In genomic region chrX:51902651-51903050, GRCh38 we compare ENCODE assay signal across 2 cellular contexts.
TF ChIP-seq lines count a peak whose summit lies in the region.

No MANE protein-coding gene starts in this region.

TF ChIP-seq in GM12891, 5 proteins besides CTCF, POLR2A, EP300 and RAD21 (continued from another document):
- no peak for TF ChIP-seq POU2F2 (IDR thresholded peaks at IDR 0.05; ENCODE audit: low read depth, low read length)

TF ChIP-seq in HepG2, 621 proteins besides CTCF, POLR2A, EP300 and RAD21:
- no peak for TF ChIP-seq ZNF646 (CRISPR knock-in tag; IDR thresholded peaks at IDR 0.05)
- peak; percentile 52; the same call in 1 of the 2 replicates for TF ChIP-seq RBFOX2 (IDR thresholded peaks at IDR 0.05; ENCODE audit: low read depth, low read length)
- no peak for TF ChIP-seq MAFG (CRISPR knock-in tag; IDR thresholded peaks at IDR 0.05)
- TF ChIP-seq ARID3A (IDR thresholded peaks at IDR 0.05; ENCODE audit: low read depth, low read length), result no peak
- peak in 1 of 2 experiments; percentile 13; a peak in 1 of 4 replicates for TF ChIP-seq ATF4 (CRISPR knock-in tag; IDR thresholded peaks at IDR 0.05)
- no peak for TF ChIP-seq SIX4 (CRISPR knock-in tag; IDR thresholded peaks at IDR 0.05)
- peak; percentile 55 for TF ChIP-seq POLR2AphosphoS5 (IDR thresholded peaks at IDR 0.05; ENCODE audit: low read depth, low read length)
- no peak for TF ChIP-seq HHEX (CRISPR knock-in tag; IDR thresholded peaks at IDR 0.05)
- peak; percentile 28; the same call in 1 of the 2 replicates for TF ChIP-seq POLR2G (IDR thresholded peaks at IDR 0.05; ENCODE audit: low read depth, low read length)
- no peak for TF ChIP-seq ZNF775 (CRISPR knock-in tag; IDR thresholded peaks at IDR 0.05; ENCODE audit: borderline replicate concordance)
- no peak for TF ChIP-seq ZNF644 (CRISPR knock-in tag; IDR thresholded peaks at IDR 0.05; ENCODE audit: low read depth)
- peak; percentile 77 for TF ChIP-seq RBM22 (optimal IDR thresholded peaks at IDR 0.05; ENCODE audit: low read length)
- TF ChIP-seq DMTF1 (CRISPR knock-in tag; IDR thresholded peaks at IDR 0.05), result no peak
